Comparison of ENCODE assay signal across 1 cellular context in genomic region chr9:136942881-136943230, GRCh38.
TF ChIP-seq lines count a peak whose summit lies in the region.

No MANE protein-coding gene starts in this region.

TF ChIP-seq in HCT116, 20 proteins besides CTCF, POLR2A, EP300 and RAD21 (continued from another document):
- no peak for TF ChIP-seq FOSL1 (IDR thresholded peaks at IDR 0.05; ENCODE audit: low read depth)
